14 cellular contexts compared by ENCODE assay signal in genomic region chr6:30749554-30750378, GRCh38. TPM values are rescaled to one million over a fixed set of nuclear protein-coding genes. Genes with fewer than 3 reads are reported as not detected.
DNase-seq lines count a peak whose midpoint lies in the region; ATAC-seq, FAIRE-seq and TF ChIP-seq lines count a peak whose summit lies in the region.
"Had no signal": no experiment of that assay in that cellular context is flagged by ENCODE, and none has a peak within 500 bp of the region (broad histone marks: within the 10 kb centered on the region; RNA-seq: fewer than 3 reads in every experiment).

No MANE protein-coding gene starts in this region.

- 89% methylated on average over 7 of the region's 12 CpGs for WGBS in gastroesophageal sphincter (ENCODE audit: low coverage in 1 of 2), 2 donors
- 71% methylated on average over 12 of the region's 12 CpGs for WGBS in prostate gland

- H3K36me3 ChIP-seq in gastroesophageal sphincter, result no peaks in the 10 kb centered on the region
- no peaks in the 10 kb centered on the region for H3K36me3 ChIP-seq in prostate gland
- no peaks in the 10 kb centered on the region for H3K36me3 ChIP-seq in MM.1S (replicated peaks; ENCODE audit: insufficient read depth, low read length)
- H3K36me3 ChIP-seq: BLaER1 treated with 17β-estradiol and CSF1 and Interleukin-3, amounts not matched to agents 10 nM and 100 nM; neutrophil had no signal

- FAIRE-seq in RCC 7860 (lab: Jason Lieb, UNC), result no peak

- H2AFZ ChIP-seq in MM.1S (ENCODE audit: low read length), result no peak overlapping the region

- H3K4me1 Mint-ChIP-seq in activated naive CD8-positive, alpha-beta T cell treated with anti-CD3 and anti-CD28 coated beads for 36 hours, result peaks cover 42% of the 10 kb centered on the region

- H3K27ac ChIP-seq in gastroesophageal sphincter (peak overlapping the region in 3 of 4 donors; percentile 10 to 88 (median 33)), prostate gland (peak overlapping the region; percentile 9 to 39), MM.1S (ENCODE audit: low read length) (no peak overlapping the region)
- H3K27ac ChIP-seq: neutrophil had no signal

- no peaks in the 10 kb centered on the region for H3K9me2 ChIP-seq in MM.1S (replicated peaks; ENCODE audit: insufficient read depth, low read length)

- in situ Hi-C loops in Caki2 (cut with HindIII; ENCODE audit: low pct_unique_long_range_greater_than_20kb, low sequenced_read_pairs), result no loop called here

- H3K4me2 ChIP-seq in MM.1S (ENCODE audit: low read depth, low read length), result no peak overlapping the region

- H3K4me3 Mint-ChIP-seq in activated naive CD8-positive, alpha-beta T cell treated with anti-CD3 and anti-CD28 coated beads for 36 hours, result no peak overlapping the region

- intact Hi-C loops in prostate gland (cut with DNase I), result no loop called here

- H3K4me3 ChIP-seq in gastroesophageal sphincter (no peak overlapping the region), prostate gland (no peak overlapping the region), MM.1S (ENCODE audit: low read length) (no peak overlapping the region)
- H3K4me3 ChIP-seq: BLaER1 treated with 17β-estradiol and CSF1 and Interleukin-3, amounts not matched to agents 10 nM and 100 nM had no signal

- DNase-seq in Caki2 (ENCODE audit: low read depth), result peak; percentile 80
- DNase-seq in RCC 7860 (ENCODE audit: low spot score), result peak; percentile 67
- DNase-seq in prostate gland (ENCODE audit: low spot score), result no peak
- no peak for DNase-seq in SK-N-DZ (ENCODE audit: low spot score)
- DNase-seq in MM.1S, result no peak
- no peak for DNase-seq in activated naive CD8-positive, alpha-beta T cell treated with anti-CD3 and anti-CD28 coated beads for 36 hours
- DNase-seq: activated naive CD4-positive, alpha-beta T cell; effector CD4-positive, alpha-beta T cell; NCI-H2171 treated with DMSO at 0.1 percent for 48 hours had no signal

- no peaks in the 10 kb centered on the region for H3K9me3 ChIP-seq in gastroesophageal sphincter
- H3K9me3 ChIP-seq in prostate gland, result no peaks in the 10 kb centered on the region
- no peaks in the 10 kb centered on the region for H3K9me3 ChIP-seq in MM.1S (replicated peaks; ENCODE audit: insufficient read depth, low read length)
- H3K9me3 ChIP-seq: BLaER1 treated with 17β-estradiol and CSF1 and Interleukin-3, amounts not matched to agents 10 nM and 100 nM; neutrophil had no signal

- H3F3A ChIP-seq in MM.1S (ENCODE audit: insufficient read depth, low read length), result no peaks in the 10 kb centered on the region

- ATAC-seq in gastroesophageal sphincter, result no peak
- ATAC-seq in HG03097 (IDR thresholded peaks at IDR 0.05; ENCODE audit: low FRiP score, unreplicated experiment), result no peak
- ATAC-seq: activated CD4-positive, CD25-positive, alpha-beta regulatory T cell treated with anti-CD3 and anti-CD28 coated beads, Interleukin-2, amount 50 U/mL, for 24 hours had no signal

- no peak for TF ChIP-seq EP300 in gastroesophageal sphincter (IDR thresholded peaks at IDR 0.05)

- H3K9me3 Mint-ChIP-seq in activated naive CD8-positive, alpha-beta T cell treated with anti-CD3 and anti-CD28 coated beads for 36 hours, result no peaks in the 10 kb centered on the region

- H3K27ac Mint-ChIP-seq in activated naive CD8-positive, alpha-beta T cell treated with anti-CD3 and anti-CD28 coated beads for 36 hours, result no peak overlapping the region

- H3K4me1 ChIP-seq in gastroesophageal sphincter (peaks cover 0 to 38% (median 8%) of the 10 kb centered on the region in 3 donors), prostate gland (replicated peaks) (no peaks in the 10 kb centered on the region), MM.1S (ENCODE audit: low read length) (no peaks in the 10 kb centered on the region)

- H3K79me2 ChIP-seq in MM.1S (ENCODE audit: low read length), result no peaks in the 10 kb centered on the region

- H4K20me1 ChIP-seq in MM.1S (ENCODE audit: insufficient read depth, low read length), result no peaks in the 10 kb centered on the region
- H4K20me1 ChIP-seq: BLaER1 treated with 17β-estradiol and CSF1 and Interleukin-3, amounts not matched to agents 10 nM and 100 nM had no signal

- TF ChIP-seq CTCF in gastroesophageal sphincter (IDR thresholded peaks at IDR 0.05) (no peak), prostate gland (IDR thresholded peaks at IDR 0.05) (no peak), MM.1S (IDR thresholded peaks at IDR 0.05; ENCODE audit: low read length) (no peak)

- H3K27me3 Mint-ChIP-seq in activated naive CD8-positive, alpha-beta T cell treated with anti-CD3 and anti-CD28 coated beads for 36 hours, result no peaks in the 10 kb centered on the region

- H3K9ac ChIP-seq in MM.1S (ENCODE audit: low read length), result no peak overlapping the region

- no peaks in the 10 kb centered on the region for H3K27me3 ChIP-seq in gastroesophageal sphincter
- H3K27me3 ChIP-seq in prostate gland (replicated peaks; ENCODE audit: insufficient read depth), result no peaks in the 10 kb centered on the region
- H3K27me3 ChIP-seq in MM.1S (replicated peaks; ENCODE audit: insufficient read depth, low read length), result no peaks in the 10 kb centered on the region; the same call in 1 of the 2 replicates
- H3K27me3 ChIP-seq: BLaER1 treated with 17β-estradiol and CSF1 and Interleukin-3, amounts not matched to agents 10 nM and 100 nM; neutrophil had no signal

- peaks cover 5% of the 10 kb centered on the region for H3K36me3 Mint-ChIP-seq in activated naive CD8-positive, alpha-beta T cell treated with anti-CD3 and anti-CD28 coated beads for 36 hours

- TF ChIP-seq POLR2A in gastroesophageal sphincter (IDR thresholded peaks at IDR 0.05), result no peak
- TF ChIP-seq POLR2A in prostate gland (IDR thresholded peaks at IDR 0.05), result peak; percentile 45

RNA-seq across cellular contexts. Expression of gene IER3, which starts 5.4 kb away (rescaled TPM):
- 124 and 148 TPM in 2 replicates for total RNA-seq in Caki2 (2014; rRNA removed; shearing (Covaris generic); ENCODE audit: low replicate concordance)
- total RNA-seq in gastroesophageal sphincter, result 10 to 100 TPM in 3 of 4 donors, 1 to 10 TPM in 1; 5.6 to 31.9 (median 11.3) TPM
- 10 to 100 TPM; 13.9 to 26.4 TPM for total RNA-seq in prostate gland
- 2.7 and 4.1 TPM in 2 replicates for polyA plus RNA-seq in SK-N-DZ (2014; cell fraction: cytosol; rRNA removed)
- 1.2 and 3.6 TPM in 2 replicates for polyA plus RNA-seq in SK-N-DZ (2014; cell fraction: nucleus; rRNA removed)
- total RNA-seq in activated naive CD8-positive, alpha-beta T cell treated with anti-CD3 and anti-CD28 coated beads for 36 hours, result 100 to 1,000 TPM; 295 to 310 TPM

RNA-seq across cellular contexts. Expression of gene FLOT1, which starts 7.3 kb away (rescaled TPM):
- 352 and 441 TPM in 2 replicates for total RNA-seq in Caki2 (2014; rRNA removed; shearing (Covaris generic); ENCODE audit: low replicate concordance)
- total RNA-seq in gastroesophageal sphincter, result 100 to 1,000 TPM; 104 to 191 (median 152) TPM
- 100 to 1,000 TPM; 117 to 133 TPM for total RNA-seq in prostate gland
- 156 and 180 TPM in 2 replicates for polyA plus RNA-seq in SK-N-DZ (2014; cell fraction: cytosol; rRNA removed)
- polyA plus RNA-seq in SK-N-DZ (2014; cell fraction: nucleus; rRNA removed), result 130 and 150 TPM in 2 replicates
- total RNA-seq in activated naive CD8-positive, alpha-beta T cell treated with anti-CD3 and anti-CD28 coated beads for 36 hours, result 100 to 1,000 TPM; 104 to 107 TPM

RNA-seq across cellular contexts. Expression of gene TUBB, which starts 29.6 kb away (rescaled TPM):
- 538 and 624 TPM in 2 replicates for total RNA-seq in Caki2 (2014; rRNA removed; shearing (Covaris generic); ENCODE audit: low replicate concordance)
- total RNA-seq in gastroesophageal sphincter (100 to 1,000 TPM; 184 to 351 (median 236) TPM), prostate gland (100 to 1,000 TPM; 196 to 270 TPM)
- 1,702 and 1,814 TPM in 2 replicates for polyA plus RNA-seq in SK-N-DZ (2014; cell fraction: cytosol; rRNA removed)
- polyA plus RNA-seq in SK-N-DZ (2014; cell fraction: nucleus; rRNA removed), result 586 and 640 TPM in 2 replicates
- 1,000 to 10,000 TPM; 1,515 to 1,538 TPM for total RNA-seq in activated naive CD8-positive, alpha-beta T cell treated with anti-CD3 and anti-CD28 coated beads for 36 hours

RNA-seq across cellular contexts. Expression of gene MDC1, which starts 32.7 kb away (rescaled TPM):
- total RNA-seq in Caki2 (2014; rRNA removed; shearing (Covaris generic); ENCODE audit: low replicate concordance), result 3.3 and 6.7 TPM in 2 replicates
- total RNA-seq in gastroesophageal sphincter, result 10 to 100 TPM in 3 of 4 donors, 1 to 10 TPM in 1; 9.8 to 16.7 (median 13.1) TPM
- 10 to 100 TPM; 20.5 to 26.3 TPM for total RNA-seq in prostate gland
- 16.8 and 18.7 TPM in 2 replicates for polyA plus RNA-seq in SK-N-DZ (2014; cell fraction: cytosol; rRNA removed)
- 28.1 and 83.2 TPM in 2 replicates for polyA plus RNA-seq in SK-N-DZ (2014; cell fraction: nucleus; rRNA removed)
- 10 to 100 TPM; 63.2 to 67.0 TPM for total RNA-seq in activated naive CD8-positive, alpha-beta T cell treated with anti-CD3 and anti-CD28 coated beads for 36 hours

RNA-seq across cellular contexts. Expression of gene NRM, which starts 59.0 kb away (rescaled TPM):
- total RNA-seq in Caki2 (2014; rRNA removed; shearing (Covaris generic); ENCODE audit: low replicate concordance), result 2.3 and 16.7 TPM in 2 replicates
- 1 to 10 TPM; 3.0 to 8.2 (median 6.0) TPM for total RNA-seq in gastroesophageal sphincter
- total RNA-seq in prostate gland, result 1 to 10 TPM; 5.9 to 7.3 TPM
- polyA plus RNA-seq in SK-N-DZ (2014; cell fraction: cytosol; rRNA removed), result 27.6 and 35.7 TPM in 2 replicates
- 26.0 and 29.3 TPM in 2 replicates for polyA plus RNA-seq in SK-N-DZ (2014; cell fraction: nucleus; rRNA removed)
- total RNA-seq in activated naive CD8-positive, alpha-beta T cell treated with anti-CD3 and anti-CD28 coated beads for 36 hours, result 10 to 100 TPM; 19.7 to 20.2 TPM

Comparison
In these comparisons a context has a peak if more than half of its experiments do, and no peak if none do; other contexts are left out.
1. DNase-seq: peak in Caki2 (single experiment) and RCC 7860 (single experiment); none in prostate gland (single experiment), SK-N-DZ (single experiment), MM.1S (single experiment) and activated naive CD8-positive, alpha-beta T cell treated with anti-CD3 and anti-CD28 coated beads for 36 hours (single experiment).